31 cellular contexts compared by ENCODE assay signal in genomic region chr4:175813841-175814240, GRCh38. TPM values are rescaled to one million over a fixed set of nuclear protein-coding genes. Genes with fewer than 3 reads are reported as not detected.
"Had no signal": no experiment of that assay in that cellular context is flagged by ENCODE, and none has a peak within 500 bp of the region (broad histone marks: within the 10 kb centered on the region; RNA-seq: fewer than 3 reads in every experiment).

No MANE protein-coding gene starts in this region.

- H3K36me3 Mint-ChIP-seq: activated CD4-positive, alpha-beta memory T cell treated with anti-CD3 and anti-CD28 coated beads for 36 hours; activated naive CD8-positive, alpha-beta T cell treated with anti-CD3 and anti-CD28 coated beads for 36 hours; type B pancreatic cell had no signal

- H3K4me1 ChIP-seq: adrenal gland, ascending aorta, uterus had no signal

- ATAC-seq: left colon; sciatic nerve; stimulated activated naive CD8-positive, alpha-beta T cell treated with anti-CD3 and anti-CD28 coated beads, Interleukin-15, Interleukin-2, amounts not matched to agents 100 U/mL and 50 U/mL, for 24 hours had no signal

- H3K27me3 Mint-ChIP-seq: activated CD4-positive, alpha-beta memory T cell treated with anti-CD3 and anti-CD28 coated beads for 36 hours; activated CD4-positive, alpha-beta T cell treated with anti-CD3 and anti-CD28 coated beads, Interleukin-2, amount 10 ng/mL, durations not matched to agents 24 days and 14 days; activated naive CD8-positive, alpha-beta T cell treated with anti-CD3 and anti-CD28 coated beads for 36 hours; progenitor cell of endocrine pancreas had no signal

- H3K4me3 Mint-ChIP-seq: activated CD4-positive, alpha-beta memory T cell treated with anti-CD3 and anti-CD28 coated beads for 36 hours; activated CD4-positive, alpha-beta T cell treated with anti-CD3 and anti-CD28 coated beads, Interleukin-2, amount 10 ng/mL, durations not matched to agents 24 days and 14 days; activated naive CD4-positive, alpha-beta T cell treated with anti-CD3 and anti-CD28 coated beads for 36 hours; activated naive CD8-positive, alpha-beta T cell treated with anti-CD3 and anti-CD28 coated beads for 36 hours; activated T-helper 1 cell treated with anti-CD3 and anti-CD28 coated beads, Interleukin-12 subunit alpha, Interleukin-12 subunit beta, Interleukin-2, Interleukin-4 antibody, amounts not matched to agents 30 ng/mL and 10 ng/mL and 1 ng/mL, durations not matched to agents 14 hours and 24 hours and 36 hours; T-helper 1 cell treated with Interleukin-12 subunit alpha and Interleukin-12 subunit beta and Interleukin-4 antibody, amounts not matched to agents 30 μg/mL and 1 μg/mL, for 36 hours; type B pancreatic cell had no signal

- H3K27ac Mint-ChIP-seq: activated CD4-positive, alpha-beta memory T cell treated with anti-CD3 and anti-CD28 coated beads for 36 hours; activated CD4-positive, alpha-beta T cell treated with anti-CD3 and anti-CD28 coated beads, Interleukin-2, amount 10 ng/mL, durations not matched to agents 24 days and 14 days; activated naive CD4-positive, alpha-beta T cell treated with anti-CD3 and anti-CD28 coated beads for 36 hours; activated naive CD8-positive, alpha-beta T cell treated with anti-CD3 and anti-CD28 coated beads for 36 hours; activated T-helper 1 cell treated with anti-CD3 and anti-CD28 coated beads, Interleukin-12 subunit alpha, Interleukin-12 subunit beta, Interleukin-2, Interleukin-4 antibody, amounts not matched to agents 30 ng/mL and 10 ng/mL and 1 ng/mL, durations not matched to agents 14 hours and 24 hours and 36 hours; progenitor cell of endocrine pancreas; T-helper 1 cell treated with Interleukin-12 subunit alpha and Interleukin-12 subunit beta and Interleukin-4 antibody, amounts not matched to agents 30 μg/mL and 1 μg/mL, for 36 hours; type B pancreatic cell had no signal

- H3K4me1 Mint-ChIP-seq: activated CD4-positive, alpha-beta T cell treated with anti-CD3 and anti-CD28 coated beads, Interleukin-2, amount 10 ng/mL, durations not matched to agents 24 days and 14 days; activated naive CD8-positive, alpha-beta T cell treated with anti-CD3 and anti-CD28 coated beads for 36 hours had no signal

- H3K9me3 Mint-ChIP-seq: activated CD4-positive, alpha-beta memory T cell treated with anti-CD3 and anti-CD28 coated beads for 36 hours; activated CD4-positive, alpha-beta T cell treated with anti-CD3 and anti-CD28 coated beads, Interleukin-2, amount 10 ng/mL, durations not matched to agents 24 days and 14 days; activated naive CD4-positive, alpha-beta T cell treated with anti-CD3 and anti-CD28 coated beads for 36 hours; activated naive CD8-positive, alpha-beta T cell treated with anti-CD3 and anti-CD28 coated beads for 36 hours; activated T-helper 1 cell treated with anti-CD3 and anti-CD28 coated beads, Interleukin-12 subunit alpha, Interleukin-12 subunit beta, Interleukin-2, Interleukin-4 antibody, amounts not matched to agents 30 ng/mL and 10 ng/mL and 1 ng/mL, durations not matched to agents 14 hours and 24 hours and 36 hours; neural crest cell; T-helper 1 cell treated with Interleukin-12 subunit alpha and Interleukin-12 subunit beta and Interleukin-4 antibody, amounts not matched to agents 30 μg/mL and 1 μg/mL, for 36 hours; type B pancreatic cell had no signal

- H3K27me3 ChIP-seq: adrenal gland, ascending aorta, brain microvascular endothelial cell, ovary, uterus had no signal

- DNase-seq: activated CD4-positive, alpha-beta memory T cell treated with anti-CD3 and anti-CD28 coated beads for 36 hours; activated CD4-positive, alpha-beta T cell treated with anti-CD3 and anti-CD28 coated beads, Interleukin-2, amount 10 ng/mL, durations not matched to agents 24 days and 14 days; activated CD4-positive, CD25-positive, alpha-beta regulatory T cell treated with anti-CD3 and anti-CD28 coated beads, Interleukin-2, amount 50 U/mL, for 72 hours; activated CD8-positive, alpha-beta memory T cell treated with anti-CD3 and anti-CD28 coated beads, Interleukin-2, amount 50 U/mL, for 4 hours; activated effector memory CD4-positive, alpha-beta T cell treated with anti-CD3 and anti-CD28 coated beads, Interleukin-2, amount 50 U/mL, for 16 hours; activated naive CD4-positive, alpha-beta T cell treated with anti-CD3 and anti-CD28 coated beads for 36 hours; activated naive CD8-positive, alpha-beta T cell treated with anti-CD3 and anti-CD28 coated beads for 36 hours; activated T-cell treated with anti-CD3 and anti-CD28 coated beads, Interleukin-2, amount 50 U/mL, for 1 hour; adrenal gland; brain microvascular endothelial cell; dermis blood vessel endothelial cell; effector CD8-positive, alpha-beta T cell; left colon; mammary epithelial cell; ovary; stimulated activated CD4-positive, alpha-beta T cell treated with anti-CD3 and anti-CD28 coated beads, Interleukin-12 subunit alpha, Interleukin-12 subunit beta, amount 100 ng/mL, for 4 hours; stimulated activated CD4-positive, alpha-beta T cell treated with anti-CD3 and anti-CD28 coated beads, Interleukin-4, amount 100 ng/mL, for 1 hour; stimulated activated naive CD8-positive, alpha-beta T cell treated with anti-CD3 and anti-CD28 coated beads, Interleukin-15, Interleukin-2, amounts not matched to agents 100 U/mL and 50 U/mL, for 24 hours; T-helper 9 cell; uterus had no signal

- H3K27ac ChIP-seq: adrenal gland, ascending aorta, brain microvascular endothelial cell, ovary, skin epidermis, thoracic aorta, uterus had no signal

- H3K36me3 ChIP-seq: adrenal gland, ascending aorta, brain microvascular endothelial cell, ovary, thoracic aorta, uterus had no signal

- H3K9me3 ChIP-seq: adrenal gland, ascending aorta, ovary, thoracic aorta, uterus had no signal

- H3K4me3 ChIP-seq: adrenal gland, ascending aorta, ovary, skin epidermis, thoracic aorta, uterus had no signal

RNA-seq across cellular contexts. Expression of gene GPM6A, which starts 1.8 kb away (rescaled TPM):
- total RNA-seq: activated CD4-positive, alpha-beta memory T cell treated with anti-CD3 and anti-CD28 coated beads for 36 hours; activated CD4-positive, alpha-beta T cell treated with anti-CD3 and anti-CD28 coated beads, Interleukin-2, amount 10 ng/mL, durations not matched to agents 24 days and 14 days; activated CD8-positive, alpha-beta memory T cell treated with anti-CD3 and anti-CD28 coated beads for 36 hours; activated naive CD4-positive, alpha-beta T cell treated with anti-CD3 and anti-CD28 coated beads for 36 hours; activated naive CD8-positive, alpha-beta T cell treated with anti-CD3 and anti-CD28 coated beads for 36 hours; activated T-helper 1 cell treated with anti-CD3 and anti-CD28 coated beads, Interleukin-12 subunit alpha, Interleukin-12 subunit beta, Interleukin-2, Interleukin-4 antibody, amounts not matched to agents 30 ng/mL and 10 ng/mL and 1 ng/mL, durations not matched to agents 14 hours and 24 hours and 36 hours; mammary epithelial cell had no signal
- polyA plus RNA-seq: keratinocyte, mammary epithelial cell had no signal
